Comparison of ENCODE assay signal across 16 cellular contexts in the genomic region with DNA sequence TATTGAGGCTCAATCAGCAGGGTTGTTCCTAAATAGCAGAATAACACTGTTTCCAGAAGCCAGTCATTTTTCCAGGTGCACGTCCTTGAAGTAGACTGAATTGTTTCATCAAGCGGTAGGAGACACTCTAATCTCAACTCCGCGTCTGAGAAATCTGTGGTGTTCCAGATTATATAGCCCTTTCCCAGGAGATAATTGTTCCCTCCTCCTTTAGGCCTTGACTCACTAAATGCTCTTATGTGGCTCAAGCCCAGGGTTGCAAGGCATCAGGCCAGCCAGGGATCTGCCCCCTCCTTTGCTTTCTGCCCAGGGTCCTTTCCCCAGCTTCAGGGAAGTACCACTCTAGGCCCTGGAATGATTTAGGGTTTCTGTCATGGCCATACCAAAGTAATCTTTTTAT. TPM values are rescaled to one million over a fixed set of nuclear protein-coding genes. Genes with fewer than 3 reads are reported as not detected.
A peak's percentile ranks its signal among the peaks of the same experiment; 100 is the strongest.
DNase-seq lines count a peak whose midpoint lies in the region; ATAC-seq, FAIRE-seq and TF ChIP-seq lines count a peak whose summit lies in the region.
"Had no signal": no experiment of that assay in that cellular context is flagged by ENCODE, and none has a peak within 500 bp of the region (broad histone marks: within the 10 kb centered on the region; RNA-seq: fewer than 3 reads in every experiment).

No MANE protein-coding gene starts in this region.

- H4K20me1 ChIP-seq in GM12878 (ENCODE audit: control insufficient read depth, insufficient read depth): no peaks in the 10 kb centered on the region
- H4K20me1 ChIP-seq: BLaER1 had no signal

- no peak overlapping the region for H3K27ac ChIP-seq in GM12878 (ENCODE audit: control insufficient read depth, insufficient read depth)
- H3K27ac ChIP-seq: BLaER1 had no signal

- RAD21 ChIA-PET in GM12878 (lab: Charles Lee; ENCODE audit: unreplicated experiment): no interaction called here

- in situ Hi-C loops in GM12878 (cut with MboI): no loop called here

- no peak overlapping the region for H3K9ac ChIP-seq in GM12878 (ENCODE audit: control insufficient read depth, insufficient read depth, low read length)
- H3K9ac ChIP-seq: BLaER1 had no signal

- intact Hi-C loops in GM12878 (cut with micrococcal nuclease; ENCODE audit: unreplicated experiment) (no loop called here), cardiac septum (cut with DNase I) (no loop called here)

- ATAC-seq in GM12878 (no peak), HG03432 (IDR thresholded peaks at IDR 0.05; ENCODE audit: unreplicated experiment) (no peak), GM19395 (IDR thresholded peaks at IDR 0.05; ENCODE audit: unreplicated experiment) (no peak)

- H3K36me3 ChIP-seq in GM12878 (ENCODE audit: control insufficient read depth in 2 of 2, insufficient read depth in 2 of 2, low read length in 1 of 2): no peaks in the 10 kb centered on the region
- H3K36me3 ChIP-seq: BLaER1 had no signal

- no peak overlapping the region for H3K4me2 ChIP-seq in GM12878 (ENCODE audit: control insufficient read depth, insufficient read depth)
- H3K4me2 ChIP-seq: BLaER1 had no signal

- TF ChIP-seq POLR2A in GM12878 (IDR thresholded peaks at IDR 0.05; ENCODE audit: low read depth, low read length): no peak

- TF ChIP-seq CTCF in GM12878 (IDR thresholded peaks at IDR 0.05 in 2 of 3, conservative IDR thresholded peaks at IDR 0.05 in 1 of 3; ENCODE audit: control insufficient read depth in 2 of 3, extremely low read depth in 1 of 3, insufficient read depth in 1 of 3, low read depth in 3 of 3, low read length in 3 of 3): no peak

- no peak overlapping the region for H2AFZ ChIP-seq in GM12878 (ENCODE audit: control insufficient read depth, low read depth, low read length)

- no peaks in the 10 kb centered on the region for H3K27me3 ChIP-seq in GM12878 (replicated peaks in 1 of 2; ENCODE audit: control insufficient read depth in 2 of 2, insufficient read depth in 2 of 2, low read length in 1 of 2)
- H3K27me3 ChIP-seq: BLaER1 had no signal

- POLR2A ChIA-PET in GM12878 (lab: Charles Lee): no interaction called here

- no TSS peak for BruUV-seq in GM12878 (replicated peaks; lab: Mats Ljungman, UMichigan)

- WGBS in GM12878 (ENCODE audit: insufficient coverage, insufficient replicate concordance, low lambda C conversion rate, missing lambda C conversion rate): 98% methylated on average over 4 of the region's 4 CpGs

- no peak for TF ChIP-seq EP300 in GM12878 (IDR thresholded peaks at IDR 0.05; ENCODE audit: borderline replicate concordance in 1 of 2, control insufficient read depth in 1 of 2, low read depth in 2 of 2, low read length in 2 of 2)

- CTCF ChIA-PET in GM12878 (lab: Yijun Ruan, JAX): interaction anchor here (0.6 to 1.3 kb wide), 2 partner anchors 25 to 47 kb away, joined by 3 to 4 read pairs; no protein-coding TSS in a partner anchor

- H3K79me2 ChIP-seq in GM12878 (ENCODE audit: control insufficient read depth, insufficient read depth, low read length): no peaks in the 10 kb centered on the region

- H3K4me1 ChIP-seq in GM12878 (ENCODE audit: control insufficient read depth, insufficient read depth, low read length): peaks cover 24% of the 10 kb centered on the region

- no peak overlapping the region for H3K4me3 ChIP-seq in GM12878
- H3K4me3 ChIP-seq: BLaER1 had no signal

- no peaks in the 10 kb centered on the region; the same call in 2 of the 3 replicates for H3K9me3 ChIP-seq in GM12878 (replicated peaks; ENCODE audit: control insufficient read depth, insufficient read depth, low read length)

- DNase-seq in NCI-H1105 treated with DMSO at 0.1 percent for 48 hours (lab: John Stamatoyannopoulos, UW): peak; percentile 60
- DNase-seq in NCI-H1105 (lab: John Stamatoyannopoulos, UW): no peak
- peak; percentile 84 for DNase-seq in DMS79 treated with DMSO at 0.1 percent for 48 hours (lab: John Stamatoyannopoulos, UW)
- DNase-seq in NCI-H1417 treated with DMSO at 0.1 percent for 48 hours (lab: John Stamatoyannopoulos, UW): peak; percentile 18
- DNase-seq in GM12878 (ENCODE audit: low read depth, low spot score): no peak
- DNase-seq in cardiac septum (ENCODE audit: low spot score): no peak
- DNase-seq: 8988T; AML-193; CD4-positive, CD25-positive, alpha-beta regulatory T cell; DMS53; HCEC 1CT had no signal

- SMC1A ChIA-PET in GM12878 (lab: Charles Lee; ENCODE audit: uncharacterized antibody, unreplicated experiment): interaction anchor here (0.7 kb wide), 1 partner anchor 94 kb away, joined by 3 read pairs; no protein-coding TSS in a partner anchor

- no peak for TF ChIP-seq RAD21 in GM12878 (IDR thresholded peaks at IDR 0.05; ENCODE audit: insufficient read depth, low read depth, low read length)

- FAIRE-seq in GM12878 (lab: Jason Lieb, UNC): peak; percentile 72
- FAIRE-seq: GM12891, GM19239 had no signal

TF ChIP-seq in GM12878, 131 proteins besides CTCF, POLR2A, EP300 and RAD21 (continues in another document):
- TF ChIP-seq GATAD2B (conservative IDR thresholded peaks at IDR 0.05; ENCODE audit: low read depth): no peak
- no peak for TF ChIP-seq HDGF (IDR thresholded peaks at IDR 0.05)
- no peak for TF ChIP-seq PML (IDR thresholded peaks at IDR 0.05; ENCODE audit: low read length)
- no peak for TF ChIP-seq ETV6 (conservative IDR thresholded peaks at IDR 0.05 in 1 of 2, IDR thresholded peaks at IDR 0.05 in 1 of 2; ENCODE audit: borderline replicate concordance in 1 of 2, low read depth in 1 of 2)
- TF ChIP-seq TCF7 (IDR thresholded peaks at IDR 0.05; ENCODE audit: borderline replicate concordance): no peak
- TF ChIP-seq BRCA1 (IDR thresholded peaks at IDR 0.05; ENCODE audit: low read depth, low read length): no peak
- no peak for TF ChIP-seq PRDM15 (CRISPR knock-in tag; IDR thresholded peaks at IDR 0.05)
- TF ChIP-seq MTA2 (IDR thresholded peaks at IDR 0.05; ENCODE audit: low read depth): no peak
- TF ChIP-seq ASH2L (IDR thresholded peaks at IDR 0.05; ENCODE audit: borderline replicate concordance, low read depth): no peak

RNA-seq across cellular contexts. Expression of gene HLTF, which starts 5.7 kb away (rescaled TPM):
- 50.0 and 51.5 TPM in 2 replicates for total RNA-seq in GM12878 (2013; cell fraction: nucleolus; rRNA removed)
- total RNA-seq in GM12878 (2014; rRNA removed) (30.5 and 38.4 TPM in 2 replicates), GM12878 (2014; rRNA removed; fragmentation: Illumina TruSeq; extraction: Trizol) (41.6 and 44.6 TPM in 2 replicates), GM12878 (2021) (40.1 and 43.0 TPM in 2 replicates), cardiac septum (23.9 TPM)
- polyA plus RNA-seq in GM12878 (2011; ENCODE audit: low read depth): 8.6 TPM
- polyA plus RNA-seq in GM12878 (2011; rRNA removed) (32.8 and 60.8 TPM in 2 replicates), GM12878 (2014; fragmentation: Illumina TruSeq; extraction: Trizol) (30.4 and 35.8 TPM in 2 replicates), GM12878 (2014; fragmentation: Nextera tagmentation; extraction: Ambion mirVana) (10 to 100 TPM; 13.7 to 26.8 TPM), GM12878 (2014; rRNA removed) (17.9 and 24.7 TPM in 2 replicates), GM12878 (2016; fragmentation: Nextera tagmentation; extraction: Ambion mirVana) (10 to 100 TPM; 43.6 to 50.4 TPM)
- polyA plus RNA-seq in GM12878 (2011; cell fraction: cytosol; rRNA removed): 10.1 and 11.7 TPM in 2 replicates
- polyA plus RNA-seq in GM12878 (2011; cell fraction: nucleus; rRNA removed): 25.3 and 27.7 TPM in 2 replicates
- polyA plus RNA-seq in GM12878 (2012): 11.3 and 21.5 TPM in 2 replicates
- polyA minus RNA-seq in GM12878 (2011; rRNA and poly(A)+ RNA removed): 18.6 and 29.3 TPM in 2 replicates
- 12.6 and 15.6 TPM in 2 replicates for polyA minus RNA-seq in GM12878 (2011; cell fraction: cytosol; rRNA and poly(A)+ RNA removed)
- 14.4 and 21.3 TPM in 2 replicates for polyA minus RNA-seq in GM12878 (2011; cell fraction: nucleus; rRNA and poly(A)+ RNA removed)

RNA-seq across cellular contexts. Expression of gene HPS3, which starts 37.5 kb away (rescaled TPM):
- 35.9 and 38.1 TPM in 2 replicates for total RNA-seq in GM12878 (2013; cell fraction: nucleolus; rRNA removed)
- 14.4 and 15.8 TPM in 2 replicates for total RNA-seq in GM12878 (2014; rRNA removed)
- 15.2 and 15.4 TPM in 2 replicates for total RNA-seq in GM12878 (2014; rRNA removed; fragmentation: Illumina TruSeq; extraction: Trizol)
- 11.9 and 12.9 TPM in 2 replicates for total RNA-seq in GM12878 (2021)
- polyA plus RNA-seq in GM12878 (2011; ENCODE audit: low read depth): 5.8 TPM
- polyA plus RNA-seq in GM12878 (2011; rRNA removed): 24.5 and 30.5 TPM in 2 replicates
- polyA plus RNA-seq in GM12878 (2011; cell fraction: cytosol; rRNA removed): 14.8 and 16.0 TPM in 2 replicates
- 22.1 and 25.7 TPM in 2 replicates for polyA plus RNA-seq in GM12878 (2011; cell fraction: nucleus; rRNA removed)
- 6.8 and 10.2 TPM in 2 replicates for polyA plus RNA-seq in GM12878 (2012)
- polyA plus RNA-seq in GM12878 (2014; fragmentation: Illumina TruSeq; extraction: Trizol): 15.9 and 19.3 TPM in 2 replicates
- 1 to 10 TPM; 2.7 to 4.5 TPM for polyA plus RNA-seq in GM12878 (2014; fragmentation: Nextera tagmentation; extraction: Ambion mirVana)
- 12.0 and 12.9 TPM in 2 replicates for polyA plus RNA-seq in GM12878 (2014; rRNA removed)
- polyA plus RNA-seq in GM12878 (2016; fragmentation: Nextera tagmentation; extraction: Ambion mirVana): 10 to 100 TPM; 21.8 to 26.5 TPM
- 25.0 and 25.9 TPM in 2 replicates for polyA minus RNA-seq in GM12878 (2011; rRNA and poly(A)+ RNA removed)
- 9.2 and 10.7 TPM in 2 replicates for polyA minus RNA-seq in GM12878 (2011; cell fraction: cytosol; rRNA and poly(A)+ RNA removed)
- polyA minus RNA-seq in GM12878 (2011; cell fraction: nucleus; rRNA and poly(A)+ RNA removed): 18.5 and 25.5 TPM in 2 replicates
- 6.2 TPM for total RNA-seq in cardiac septum

Comparison
In these comparisons a context has a peak if more than half of its experiments do, and no peak if none do; other contexts are left out.
1. DNase-seq: peak in NCI-H1105 treated with DMSO at 0.1 percent for 48 hours (single experiment), DMS79 treated with DMSO at 0.1 percent for 48 hours (single experiment) and NCI-H1417 treated with DMSO at 0.1 percent for 48 hours (single experiment); none in NCI-H1105 (single experiment), GM12878 (single experiment) and cardiac septum (single experiment).